1 cellular context compared by ENCODE assay signal in the genomic region with DNA sequence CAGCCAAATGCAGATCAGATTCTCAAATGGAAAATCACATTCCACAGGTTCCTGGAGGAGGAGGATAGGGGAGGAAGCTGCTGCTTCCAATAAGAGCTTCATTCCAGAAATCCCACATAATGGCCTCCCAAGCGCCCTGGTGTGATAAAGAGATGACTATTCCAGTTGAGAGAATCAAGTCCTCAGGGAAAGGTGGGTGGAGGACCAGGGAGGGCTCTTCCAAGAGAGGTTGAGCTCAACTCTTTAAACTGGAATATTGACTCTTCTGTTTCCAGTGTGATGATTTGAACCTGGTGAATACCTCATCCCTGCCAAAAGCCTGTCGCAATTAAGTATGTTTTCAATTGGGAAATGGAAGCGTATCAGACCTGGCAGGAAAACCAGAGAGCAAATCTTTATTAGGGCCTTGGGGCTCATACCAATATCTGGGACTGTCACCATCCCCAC.
TF ChIP-seq lines count a peak whose summit lies in the region.

No MANE protein-coding gene starts in this region.

TF ChIP-seq in WTC11, 78 proteins besides CTCF, POLR2A, EP300 and RAD21 (continued from another document):
- TF ChIP-seq, protein P1, sequence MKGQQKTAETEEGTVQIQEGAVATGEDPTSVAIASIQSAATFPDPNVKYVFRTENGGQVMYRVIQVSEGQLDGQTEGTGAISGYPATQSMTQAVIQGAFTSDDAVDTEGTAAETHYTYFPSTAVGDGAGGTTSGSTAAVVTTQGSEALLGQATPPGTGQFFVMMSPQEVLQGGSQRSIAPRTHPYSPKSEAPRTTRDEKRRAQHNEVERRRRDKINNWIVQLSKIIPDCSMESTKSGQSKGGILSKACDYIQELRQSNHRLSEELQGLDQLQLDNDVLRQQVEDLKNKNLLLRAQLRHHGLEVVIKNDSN (CRISPR knock-in tag; IDR thresholded peaks at IDR 0.05): no peak
